Comparison of ENCODE assay signal across 8 cellular contexts in genomic region chr16:588639-588888, GRCh38. TPM values are rescaled to one million over a fixed set of nuclear protein-coding genes. Genes with fewer than 3 reads are reported as not detected.
DNase-seq lines count a peak whose midpoint lies in the region; ATAC-seq, FAIRE-seq and TF ChIP-seq lines count a peak whose summit lies in the region.

No MANE protein-coding gene starts in this region.

- no peaks in the 10 kb centered on the region for H3K9me3 Mint-ChIP-seq in central memory CD8-positive, alpha-beta T cell

- no peaks in the 10 kb centered on the region for H3K27me3 Mint-ChIP-seq in central memory CD8-positive, alpha-beta T cell

- DNase-seq in activated CD4-positive, alpha-beta T cell treated with anti-CD3 and anti-CD28 coated beads for 1 hour: peak; percentile 45
- no peak for DNase-seq in activated CD4-positive, alpha-beta T cell treated with anti-CD3 and anti-CD28 coated beads for 48 hours
- peak; percentile 50 for DNase-seq in T-helper 22 cell (ENCODE audit: low read depth)
- peak in 1 of 2 donors; percentile 56 for DNase-seq in central memory CD8-positive, alpha-beta T cell (ENCODE audit: low spot score in 2 of 2)
- DNase-seq in lung microvascular endothelial cell (ENCODE audit: low read depth in 2 of 2): peak; percentile 75 to 77
- DNase-seq in stomach: peak; percentile 56
- DNase-seq in D721Med (ENCODE audit: insufficient read length, low spot score): no peak

- no peak for TF ChIP-seq POLR2A in stomach (IDR thresholded peaks at IDR 0.05)

- TF ChIP-seq EP300 in stomach (IDR thresholded peaks at IDR 0.05): no peak

- peaks cover 33% of the 10 kb centered on the region for H3K4me1 Mint-ChIP-seq in central memory CD8-positive, alpha-beta T cell

- no peak for TF ChIP-seq CTCF in stomach (IDR thresholded peaks at IDR 0.05)
- no peak for TF ChIP-seq CTCF in D721Med (IDR thresholded peaks at IDR 0.05; ENCODE audit: insufficient read depth, missing control alignments)

- H3K4me3 ChIP-seq in stomach: peak overlapping the region; percentile 68 to 88 (median 82)

- H3K36me3 Mint-ChIP-seq in central memory CD8-positive, alpha-beta T cell (ENCODE audit: insufficient read depth): peaks cover 19% of the 10 kb centered on the region

- intact Hi-C loops in stomach (cut with DNase I; ENCODE audit: low total_unique reads): no loop called here

- peak overlapping the region; percentile 90 for H3K4me3 Mint-ChIP-seq in central memory CD8-positive, alpha-beta T cell

- H3K36me3 ChIP-seq in stomach: peaks cover 0 to 3% (median 0%) of the 10 kb centered on the region in 4 donors

- no peaks in the 10 kb centered on the region for H3K9me3 ChIP-seq in stomach

- no peak for FAIRE-seq in D721Med (lab: Jason Lieb, UNC)

- 0 to 2% (median 0%) methylated on average over 4 to 21 of the region's 21 CpGs for whole genome bisulfite sequencing in stomach, 5 donors

- ATAC-seq in HG03135 (IDR thresholded peaks at IDR 0.05; ENCODE audit: unreplicated experiment): peak; percentile 21
- peak; percentile 30 for ATAC-seq in central memory CD8-positive, alpha-beta T cell (replicated peaks; ENCODE audit: extremely low read depth, poor library complexity, severe bottlenecking)

- peaks cover 0 to 11% (median 0%) of the 10 kb centered on the region in 3 donors for H3K27me3 ChIP-seq in stomach

- H3K4me1 ChIP-seq in stomach: peaks cover 45 to 76% (median 63%) of the 10 kb centered on the region in 4 donors

- peak overlapping the region; percentile 92 for H3K27ac Mint-ChIP-seq in central memory CD8-positive, alpha-beta T cell (ENCODE audit: low read depth)

- peak overlapping the region; percentile 95 to 100 (median 98) for H3K27ac ChIP-seq in stomach

RNA-seq across cellular contexts. Expression of gene RAB40C, which starts 1.3 kb away (rescaled TPM):
- 6.8 and 10.9 TPM in 2 replicates for total RNA-seq in lung microvascular endothelial cell
- 100 to 1,000 TPM in 1 of 5 donors, 10 to 100 TPM in 4; 17.6 to 101 (median 51.3) TPM for total RNA-seq in stomach
- polyA plus RNA-seq in stomach: 10 to 100 TPM; 20.9 to 24.6 (median 22.1) TPM

RNA-seq across cellular contexts. Expression of gene PIGQ, which starts 18.8 kb away (rescaled TPM):
- total RNA-seq in lung microvascular endothelial cell (14.2 and 20.2 TPM in 2 replicates), stomach (100 to 1,000 TPM in 2 of 5 donors, 10 to 100 TPM in 3; 14.3 to 217 (median 52.6) TPM)
- polyA plus RNA-seq in stomach: 10 to 100 TPM; 30.1 to 46.5 (median 38.0) TPM

RNA-seq across cellular contexts. Expression of gene NHLRC4, which starts 21.8 kb away (rescaled TPM):
- total RNA-seq in lung microvascular endothelial cell (2.0 and 2.4 TPM in 2 replicates), stomach (under 1 TPM in 2 of 5 donors, not detected in 3; 0.89 to 0.92 TPM)
- polyA plus RNA-seq in stomach: 1 to 10 TPM in 2 of 3 donors, under 1 TPM in 1; 0.35 to 1.4 (median 1.4) TPM

RNA-seq across cellular contexts. Expression of gene PRR35, which starts 28.4 kb away (rescaled TPM):
- total RNA-seq in lung microvascular endothelial cell (not detected in 2 replicates), stomach (not detected)
- polyA plus RNA-seq in stomach: not detected

RNA-seq across cellular contexts. Expression of gene WFIKKN1, which starts 42.2 kb away (rescaled TPM):
- total RNA-seq in lung microvascular endothelial cell: under 0.01 and 0.20 TPM in 2 replicates
- 10 to 100 TPM in 1 of 5 donors, 1 to 10 TPM in 1, under 1 TPM in 2, not detected in 1; 0.14 to 25.8 (median 2.5) TPM for total RNA-seq in stomach
- polyA plus RNA-seq in stomach: 1 to 10 TPM; 1.0 to 2.0 (median 1.5) TPM

Comparison
In these comparisons a context has a peak if more than half of its experiments do, and no peak if none do; other contexts are left out.
1. DNase-seq: peak in activated CD4-positive, alpha-beta T cell treated with anti-CD3 and anti-CD28 coated beads for 1 hour (single experiment), T-helper 22 cell (single experiment), lung microvascular endothelial cell (2 of 2) and stomach (single experiment); none in activated CD4-positive, alpha-beta T cell treated with anti-CD3 and anti-CD28 coated beads for 48 hours (single experiment) and D721Med (single experiment).